ENCODE assay signal across 8 cellular contexts in the genomic region with DNA sequence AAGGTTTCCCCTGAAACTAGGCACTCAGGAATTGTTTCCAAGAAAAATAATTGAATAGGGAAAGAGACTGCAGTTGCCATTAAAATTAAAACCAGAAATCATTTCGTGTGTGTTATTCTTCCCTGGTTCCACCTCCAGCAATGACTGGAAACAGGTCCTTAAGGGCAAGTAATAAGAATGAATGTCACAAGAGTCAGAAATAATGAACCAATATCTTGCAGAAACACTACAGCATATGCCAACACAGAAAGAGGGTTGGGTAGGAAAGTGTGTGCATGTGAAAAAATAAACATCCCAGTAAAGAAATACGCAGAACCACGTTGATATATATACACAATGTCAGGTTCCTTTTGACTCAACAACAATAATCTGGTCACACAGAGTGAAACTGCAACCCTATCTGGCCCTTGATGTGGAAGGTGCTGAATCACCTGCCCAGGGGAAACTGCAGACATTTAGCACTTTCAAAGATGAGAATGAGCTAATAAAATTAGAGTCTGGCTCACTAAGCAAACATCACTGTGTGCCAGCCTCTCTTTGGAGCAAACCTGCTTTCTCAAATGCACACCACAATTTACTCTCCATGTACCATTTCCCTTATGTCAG. TPM values are rescaled to one million over a fixed set of nuclear protein-coding genes. Genes with fewer than 3 reads are reported as not detected.
DNase-seq lines count a peak whose midpoint lies in the region; ATAC-seq and TF ChIP-seq lines count a peak whose summit lies in the region.

No MANE protein-coding gene starts in this region.

- peak; percentile 61 for DNase-seq in GM06990 (ENCODE audit: extremely low read depth, insufficient read length)
- DNase-seq in SHP77 treated with DMSO at 0.1 percent for 48 hours (lab: John Stamatoyannopoulos, UW): peak; percentile 68
- peak; percentile 23 to 62 for DNase-seq in stimulated activated naive CD8-positive, alpha-beta T cell treated with anti-CD3 and anti-CD28 coated beads, Interleukin-15, amount 100 ng/mL, for 72 hours
- DNase-seq in SJCRH30: no peak
- no peak for DNase-seq in right atrium auricular region (ENCODE audit: low spot score)
- no peak for DNase-seq in ascending aorta (ENCODE audit: low spot score in 2 of 2)

- H3K9me3 Mint-ChIP-seq in stimulated activated naive CD8-positive, alpha-beta T cell treated with anti-CD3 and anti-CD28 coated beads, Interleukin-15, amount 100 ng/mL, for 72 hours: no peaks in the 10 kb centered on the region

- intact Hi-C loops in ascending aorta (cut with DNase I): loop anchor here (10.0 kb wide), 1 partner anchor 722 kb away; no protein-coding TSS in a partner anchor

- H3K4me1 ChIP-seq in SJCRH30 (no peaks in the 10 kb centered on the region), right atrium auricular region (peaks cover 0 to 3% of the 10 kb centered on the region in 2 donors), ascending aorta (no peaks in the 10 kb centered on the region)

- H3K9me3 ChIP-seq in SJCRH30 (replicated peaks) (no peaks in the 10 kb centered on the region), right atrium auricular region (no peaks in the 10 kb centered on the region), ascending aorta (no peaks in the 10 kb centered on the region)

- ATAC-seq in GM19455 (IDR thresholded peaks at IDR 0.05; ENCODE audit: unreplicated experiment) (peak; percentile 94), HG03432 (IDR thresholded peaks at IDR 0.05; ENCODE audit: unreplicated experiment) (peak; percentile 92)
- ATAC-seq in stimulated activated naive CD8-positive, alpha-beta T cell treated with anti-CD3 and anti-CD28 coated beads, Interleukin-15, amount 100 ng/mL, for 72 hours: peak; percentile 92

- H3K27me3 Mint-ChIP-seq in stimulated activated naive CD8-positive, alpha-beta T cell treated with anti-CD3 and anti-CD28 coated beads, Interleukin-15, amount 100 ng/mL, for 72 hours: no peaks in the 10 kb centered on the region

- H3K27me3 ChIP-seq in GM06990 (replicated peaks; ENCODE audit: control insufficient read depth, insufficient read depth, low read length): no peaks in the 10 kb centered on the region
- no peaks in the 10 kb centered on the region for H3K27me3 ChIP-seq in SJCRH30
- no peaks in the 10 kb centered on the region for H3K27me3 ChIP-seq in right atrium auricular region
- H3K27me3 ChIP-seq in ascending aorta: no peaks in the 10 kb centered on the region

- H3K4me3 Mint-ChIP-seq in stimulated activated naive CD8-positive, alpha-beta T cell treated with anti-CD3 and anti-CD28 coated beads, Interleukin-15, amount 100 ng/mL, for 72 hours: no peak overlapping the region

- H3K4me3 ChIP-seq in GM06990 (replicated peaks; ENCODE audit: low read depth, low read length) (no peak overlapping the region), SJCRH30 (no peak overlapping the region), right atrium auricular region (no peak overlapping the region), ascending aorta (no peak overlapping the region)

- H3K36me3 ChIP-seq in GM06990 (ENCODE audit: control insufficient read depth, insufficient read depth, low read length) (no peaks in the 10 kb centered on the region), SJCRH30 (no peaks in the 10 kb centered on the region), right atrium auricular region (no peaks in the 10 kb centered on the region), ascending aorta (no peaks in the 10 kb centered on the region)

- H3K27ac ChIP-seq in SJCRH30 (no peak overlapping the region), right atrium auricular region (no peak overlapping the region), ascending aorta (no peak overlapping the region)

- TF ChIP-seq CTCF in GM06990 (IDR thresholded peaks at IDR 0.05; ENCODE audit: insufficient read depth, low read length, poor library complexity, severe bottlenecking) (no peak), right atrium auricular region (IDR thresholded peaks at IDR 0.05) (no peak), ascending aorta (IDR thresholded peaks at IDR 0.05) (no peak)

- peaks cover 16% of the 10 kb centered on the region for H3K4me1 Mint-ChIP-seq in stimulated activated naive CD8-positive, alpha-beta T cell treated with anti-CD3 and anti-CD28 coated beads, Interleukin-15, amount 100 ng/mL, for 72 hours

- H3K27ac Mint-ChIP-seq in stimulated activated naive CD8-positive, alpha-beta T cell treated with anti-CD3 and anti-CD28 coated beads, Interleukin-15, amount 100 ng/mL, for 72 hours: no peak overlapping the region

RNA-seq across cellular contexts. Expression of gene HMHB1, which starts 15.1 kb away (rescaled TPM):
- not detected in 2 replicates for total RNA-seq in SJCRH30 (2014; rRNA removed; shearing (Covaris generic))
- total RNA-seq in right atrium auricular region (not detected), ascending aorta (not detected)

Comparison
In these comparisons a context has a peak if more than half of its experiments do, and no peak if none do; other contexts are left out.
1. DNase-seq: peak in GM06990 (single experiment), SHP77 treated with DMSO at 0.1 percent for 48 hours (single experiment) and stimulated activated naive CD8-positive, alpha-beta T cell treated with anti-CD3 and anti-CD28 coated beads, Interleukin-15, amount 100 ng/mL, for 72 hours (2 of 2); none in SJCRH30 (0 of 2), right atrium auricular region (single experiment) and ascending aorta (0 of 2).
2. Peak in every context shown above with its lines, with median percentiles within 50 percentile points of each other: ATAC-seq.